18 cellular contexts compared by ENCODE assay signal in genomic region chr18:5158171-5158570, GRCh38. TPM values are rescaled to one million over a fixed set of nuclear protein-coding genes. Genes with fewer than 3 reads are reported as not detected.
A peak's percentile ranks its signal among the peaks of the same experiment; 100 is the strongest.
DNase-seq lines count a peak whose midpoint lies in the region; ATAC-seq and TF ChIP-seq lines count a peak whose summit lies in the region.
"Had no signal": no experiment of that assay in that cellular context is flagged by ENCODE, and none has a peak within 500 bp of the region (broad histone marks: within the 10 kb centered on the region; RNA-seq: fewer than 3 reads in every experiment).

No MANE protein-coding gene starts in this region.

- H3K4me3 Mint-ChIP-seq in CD4-positive, CD25-positive, alpha-beta regulatory T cell, result peak overlapping the region in 2 of 4 donors; percentile 76 to 80
- peak overlapping the region; percentile 13 for H3K4me3 Mint-ChIP-seq in CD8-positive, alpha-beta T cell
- peak overlapping the region in 9 of 10 donors; percentile 25 to 89 (median 78) for H3K4me3 Mint-ChIP-seq in naive thymus-derived CD8-positive, alpha-beta T cell
- no peak overlapping the region for H3K4me3 Mint-ChIP-seq in effector memory CD8-positive, alpha-beta T cell

- peak overlapping the region; percentile 56; the same call in 1 of the 2 replicates for H2AFZ ChIP-seq in OCI-LY7 (ENCODE audit: low read length)

- no peak overlapping the region for H3K4me3 ChIP-seq in CD4-positive, CD25-positive, alpha-beta regulatory T cell (ENCODE audit: low read depth, low read length)
- no peak overlapping the region for H3K4me3 ChIP-seq in CD8-positive, alpha-beta T cell (ENCODE audit: low read depth, low read length)
- no peak overlapping the region for H3K4me3 ChIP-seq in OCI-LY7 (ENCODE audit: low read depth, low read length, poor library complexity, severe bottlenecking)
- H3K4me3 ChIP-seq: BLaER1 had no signal

- no peaks in the 10 kb centered on the region for H3K9me3 ChIP-seq in CD4-positive, CD25-positive, alpha-beta regulatory T cell (ENCODE audit: control insufficient read depth in 2 of 2, low read length in 2 of 2)
- H3K9me3 ChIP-seq in CD8-positive, alpha-beta T cell (ENCODE audit: low read length), result no peaks in the 10 kb centered on the region
- H3K9me3 ChIP-seq in OCI-LY7 (ENCODE audit: low read length), result no peaks in the 10 kb centered on the region
- H3K9me3 ChIP-seq: BLaER1 had no signal

- H3K9me3 Mint-ChIP-seq in CD4-positive, CD25-positive, alpha-beta regulatory T cell, result peaks cover 0 to 3% (median 0%) of the 10 kb centered on the region in 7 donors
- H3K9me3 Mint-ChIP-seq in CD8-positive, alpha-beta T cell, result no peaks in the 10 kb centered on the region
- no peaks in the 10 kb centered on the region for H3K9me3 Mint-ChIP-seq in naive thymus-derived CD8-positive, alpha-beta T cell
- H3K9me3 Mint-ChIP-seq in effector memory CD8-positive, alpha-beta T cell, result no peaks in the 10 kb centered on the region

- no peak for DNase-seq in CD4-positive, CD25-positive, alpha-beta regulatory T cell
- no peak for DNase-seq in CD8-positive, alpha-beta T cell
- DNase-seq in OCI-LY7 (ENCODE audit: low spot score), result no peak
- DNase-seq in naive thymus-derived CD8-positive, alpha-beta T cell, result peak in 1 of 10 donors; percentile 8
- DNase-seq in effector memory CD8-positive, alpha-beta T cell, result no peak
- no peak for DNase-seq in Right ventricle myocardium inferior (ENCODE audit: missing footprints)
- DNase-seq: COR-L47, MV-4-11, NCI-H1417 treated with DMSO at 0.1 percent for 48 hours, NCI-H2029 treated with DMSO at 0.1 percent for 48 hours, NCI-H2227 treated with DMSO at 0.1 percent for 48 hours, NCI-H524 treated with DMSO at 0.1 percent for 48 hours had no signal

- H3K36me3 ChIP-seq in CD4-positive, CD25-positive, alpha-beta regulatory T cell (ENCODE audit: control insufficient read depth, insufficient read depth, low read length), result no peaks in the 10 kb centered on the region
- H3K36me3 ChIP-seq in CD8-positive, alpha-beta T cell (ENCODE audit: insufficient read depth, low read length), result no peaks in the 10 kb centered on the region
- H3K36me3 ChIP-seq in OCI-LY7 (ENCODE audit: insufficient read depth, low read length), result no peaks in the 10 kb centered on the region
- H3K36me3 ChIP-seq: BLaER1 had no signal

- H3K4me1 Mint-ChIP-seq in CD4-positive, CD25-positive, alpha-beta regulatory T cell, result peaks cover 0 to 42% (median 11%) of the 10 kb centered on the region in 4 donors
- peaks cover 44% of the 10 kb centered on the region for H3K4me1 Mint-ChIP-seq in CD8-positive, alpha-beta T cell (ENCODE audit: low read depth)
- peaks cover 28 to 40% (median 37%) of the 10 kb centered on the region in 4 donors for H3K4me1 Mint-ChIP-seq in naive thymus-derived CD8-positive, alpha-beta T cell
- peaks cover 0 to 3% of the 10 kb centered on the region in 2 donors for H3K4me1 Mint-ChIP-seq in effector memory CD8-positive, alpha-beta T cell (ENCODE audit: low read depth in 2 of 2)

- H3K9me2 ChIP-seq in OCI-LY7 (ENCODE audit: insufficient read depth, low read length), result no peaks in the 10 kb centered on the region

- H3K4me1 ChIP-seq in CD4-positive, CD25-positive, alpha-beta regulatory T cell (ENCODE audit: control insufficient read depth, insufficient read depth, low read length, poor library complexity, severe bottlenecking), result peaks cover 7% of the 10 kb centered on the region
- H3K4me1 ChIP-seq in CD8-positive, alpha-beta T cell (ENCODE audit: insufficient read depth, low read length), result peaks cover 37% of the 10 kb centered on the region
- H3K4me1 ChIP-seq in OCI-LY7 (ENCODE audit: insufficient read depth, low read length, poor library complexity, severe bottlenecking), result peaks cover 19% of the 10 kb centered on the region

- CTCF ChIA-PET in CD8-positive, alpha-beta T cell (lab: Charles Lee), result interaction anchor here (1.2 to 2.0 kb wide), 2 partner anchors 80 to 136 kb away, joined by 3 to 6 read pairs; no protein-coding TSS in a partner anchor
- CTCF ChIA-PET in OCI-LY7 (lab: Charles Lee; ENCODE audit: unreplicated experiment), result interaction anchor here (1.4 kb wide), 1 partner anchor 79 kb away, joined by 3 read pairs; no protein-coding TSS in a partner anchor

- peak overlapping the region in 2 of 3 donors; percentile 77 to 91 for H3K27ac Mint-ChIP-seq in CD4-positive, CD25-positive, alpha-beta regulatory T cell
- peak overlapping the region; percentile 94 for H3K27ac Mint-ChIP-seq in CD8-positive, alpha-beta T cell
- peak overlapping the region; percentile 84 to 97 (median 92) for H3K27ac Mint-ChIP-seq in naive thymus-derived CD8-positive, alpha-beta T cell
- no peak overlapping the region for H3K27ac Mint-ChIP-seq in effector memory CD8-positive, alpha-beta T cell

- H3K27me3 ChIP-seq in CD4-positive, CD25-positive, alpha-beta regulatory T cell (ENCODE audit: control insufficient read depth, insufficient read depth, low read length), result no peaks in the 10 kb centered on the region
- no peaks in the 10 kb centered on the region for H3K27me3 ChIP-seq in CD8-positive, alpha-beta T cell (ENCODE audit: insufficient read depth, low read length)
- H3K27me3 ChIP-seq: BLaER1 had no signal

- peak overlapping the region; percentile 36 for H3K27ac ChIP-seq in CD4-positive, CD25-positive, alpha-beta regulatory T cell (ENCODE audit: insufficient read depth, low read length, poor library complexity, severe bottlenecking)
- peak overlapping the region; percentile 20 for H3K27ac ChIP-seq in CD8-positive, alpha-beta T cell (ENCODE audit: low read depth, low read length)
- H3K27ac ChIP-seq in OCI-LY7 (ENCODE audit: low read depth, low read length, poor library complexity, severe bottlenecking), result no peak overlapping the region
- H3K27ac ChIP-seq: BLaER1, RWPE1 had no signal

- peak overlapping the region; percentile 37; the same call in 1 of the 2 replicates for H3K4me2 ChIP-seq in OCI-LY7 (ENCODE audit: low read length)
- H3K4me2 ChIP-seq: BLaER1 had no signal

- H3K79me2 ChIP-seq in OCI-LY7 (ENCODE audit: insufficient read depth, low read depth, low read length), result no peaks in the 10 kb centered on the region

- no peak for TF ChIP-seq CTCF in CD8-positive, alpha-beta T cell (IDR thresholded peaks at IDR 0.05)
- TF ChIP-seq CTCF in OCI-LY7 (conservative IDR thresholded peaks at IDR 0.05; ENCODE audit: low read length), result no peak

- H3K36me3 Mint-ChIP-seq in CD4-positive, CD25-positive, alpha-beta regulatory T cell, result no peaks in the 10 kb centered on the region
- no peaks in the 10 kb centered on the region for H3K36me3 Mint-ChIP-seq in CD8-positive, alpha-beta T cell
- H3K36me3 Mint-ChIP-seq in naive thymus-derived CD8-positive, alpha-beta T cell, result no peaks in the 10 kb centered on the region
- H3K36me3 Mint-ChIP-seq in effector memory CD8-positive, alpha-beta T cell (ENCODE audit: insufficient read depth), result no peaks in the 10 kb centered on the region

- H3K27me3 Mint-ChIP-seq in CD4-positive, CD25-positive, alpha-beta regulatory T cell, result no peaks in the 10 kb centered on the region
- no peaks in the 10 kb centered on the region for H3K27me3 Mint-ChIP-seq in CD8-positive, alpha-beta T cell (ENCODE audit: low read depth)
- H3K27me3 Mint-ChIP-seq in naive thymus-derived CD8-positive, alpha-beta T cell, result no peaks in the 10 kb centered on the region
- H3K27me3 Mint-ChIP-seq in effector memory CD8-positive, alpha-beta T cell, result peaks cover 17 to 28% of the 10 kb centered on the region in 2 donors

- ATAC-seq in CD4-positive, CD25-positive, alpha-beta regulatory T cell (ENCODE audit: low read depth in 2 of 2), result no peak
- no peak for ATAC-seq in CD8-positive, alpha-beta T cell
- ATAC-seq in naive thymus-derived CD8-positive, alpha-beta T cell, result no peak
- ATAC-seq in effector memory CD8-positive, alpha-beta T cell (replicated peaks), result no peak
- ATAC-seq in HG03442 (IDR thresholded peaks at IDR 0.05; ENCODE audit: unreplicated experiment), result no peak
- no peak for ATAC-seq in Right ventricle myocardium inferior
- ATAC-seq: HCT116 had no signal

- no TSS peak for BruUV-seq in OCI-LY7 (replicated peaks; lab: Mats Ljungman, UMichigan)

- intact Hi-C loops in CD8-positive, alpha-beta T cell (cut with DNase I, micrococcal nuclease), result loop anchor here (2.0 kb wide), 2 partner anchors 81 to 139 kb away; no protein-coding TSS in a partner anchor
- intact Hi-C loops in OCI-LY7 (cut with micrococcal nuclease; ENCODE audit: unreplicated experiment) (no loop called here), Right ventricle myocardium inferior (cut with DNase I) (no loop called here)

- no peaks in the 10 kb centered on the region for H4K20me1 ChIP-seq in OCI-LY7 (ENCODE audit: insufficient read depth, low read length)
- H4K20me1 ChIP-seq: BLaER1 had no signal

- POLR2A ChIA-PET in CD8-positive, alpha-beta T cell (lab: Charles Lee), result interaction anchor here (1.1 to 3.4 kb wide), 4 partner anchors 9 to 137 kb away, joined by 3 to 38 read pairs (median 5); partner anchors contain the start of gene ZBTB14
- POLR2A ChIA-PET in OCI-LY7 (lab: Charles Lee), result interaction anchor here (0.7 to 2.0 kb wide), 3 partner anchors 9 to 15 kb away, joined by 3 to 7 read pairs (median 5); no protein-coding TSS in a partner anchor
- POLR2A ChIA-PET in naive thymus-derived CD8-positive, alpha-beta T cell (lab: Charles Lee), result interaction anchor here (1.4 to 10.7 kb wide), 5 partner anchors 9 to 137 kb away, joined by 3 to 97 read pairs (median 6); partner anchors contain the start of gene ZBTB14

RNA-seq across cellular contexts. Expression of gene AKAIN1, which starts 38.9 kb away (rescaled TPM):
- total RNA-seq in CD4-positive, CD25-positive, alpha-beta regulatory T cell, result not detected
- polyA plus RNA-seq in CD4-positive, CD25-positive, alpha-beta regulatory T cell, result not detected
- total RNA-seq in CD8-positive, alpha-beta T cell, result not detected
- total RNA-seq in OCI-LY7 (2014; rRNA removed; shearing (Covaris generic)), result not detected in 2 replicates
- not detected in 2 replicates for total RNA-seq in OCI-LY7 (2022)
- total RNA-seq in naive thymus-derived CD8-positive, alpha-beta T cell, result not detected
- polyA plus RNA-seq in naive thymus-derived CD8-positive, alpha-beta T cell, result not detected
- not detected for total RNA-seq in Right ventricle myocardium inferior
- total RNA-seq: SK-MEL-5 had no signal
- polyA plus RNA-seq: AG04450 had no signal

Comparison
In these comparisons a context has a peak if more than half of its experiments do, and no peak if none do; other contexts are left out.
1. H3K27ac Mint-ChIP-seq: peak in CD4-positive, CD25-positive, alpha-beta regulatory T cell (2 of 3), CD8-positive, alpha-beta T cell (single experiment) and naive thymus-derived CD8-positive, alpha-beta T cell (10 of 10); none in effector memory CD8-positive, alpha-beta T cell (0 of 2).
2. H3K4me3 Mint-ChIP-seq: peak in CD8-positive, alpha-beta T cell (single experiment) and naive thymus-derived CD8-positive, alpha-beta T cell (9 of 10); none in effector memory CD8-positive, alpha-beta T cell (0 of 2).
3. intact Hi-C loops: an anchor here in CD8-positive, alpha-beta T cell (2.0 kb wide); none called in OCI-LY7 and Right ventricle myocardium inferior.